1 cellular context compared by ENCODE assay signal in the genomic region with DNA sequence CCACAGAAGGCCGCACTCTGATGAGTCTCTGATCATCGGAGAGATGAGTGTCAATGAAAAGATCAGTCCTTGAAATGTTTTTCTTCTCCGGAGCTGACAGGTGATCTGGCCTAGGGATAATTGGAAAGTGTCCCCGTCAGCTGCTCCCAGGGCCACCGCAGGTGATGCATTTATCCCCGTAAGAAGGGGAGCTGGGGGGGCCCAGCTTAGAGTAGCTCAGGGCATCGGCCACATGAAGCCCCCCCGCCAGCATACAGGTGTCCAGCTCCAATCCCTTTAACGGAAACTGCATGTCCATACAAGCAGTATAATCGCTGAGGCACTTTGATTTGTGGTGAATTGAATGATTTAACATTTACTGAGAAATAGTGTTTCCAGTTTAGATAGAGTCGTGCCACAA.
TF ChIP-seq lines count a peak whose summit lies in the region.

No MANE protein-coding gene starts in this region.

TF ChIP-seq in GM23338, 12 proteins besides CTCF, POLR2A, EP300 and RAD21 (continued from another document):
- TF ChIP-seq REST (IDR thresholded peaks at IDR 0.05; ENCODE audit: unreplicated experiment) (no peak), STAT1 (IDR thresholded peaks at IDR 0.05; ENCODE audit: unreplicated experiment) (no peak), ZNF331 (CRISPR knock-in tag; IDR thresholded peaks at IDR 0.05; ENCODE audit: low read depth) (no peak), CREB1 (CRISPR knock-in tag; IDR thresholded peaks at IDR 0.05; ENCODE audit: low read depth) (no peak), ETS1 (IDR thresholded peaks at IDR 0.05) (no peak), EZH2phosphoT487 (IDR thresholded peaks at IDR 0.05; ENCODE audit: unreplicated experiment) (no peak), ZNF114 (CRISPR knock-in tag; IDR thresholded peaks at IDR 0.05) (no peak), ZNF462 (CRISPR knock-in tag; IDR thresholded peaks at IDR 0.05) (no peak), EZH2 (IDR thresholded peaks at IDR 0.05; ENCODE audit: low read depth, unreplicated experiment) (no peak), POLR2AphosphoS5 (IDR thresholded peaks at IDR 0.05; ENCODE audit: low read depth) (no peak)
